30 cellular contexts compared by ENCODE assay signal in genomic region chr17:80677214-80677756, GRCh38.
DNase-seq lines count a peak whose midpoint lies in the region; ATAC-seq, FAIRE-seq and TF ChIP-seq lines count a peak whose summit lies in the region.
"Had no signal": no experiment of that assay in that cellular context is flagged by ENCODE, and none has a peak within 500 bp of the region (broad histone marks: within the 10 kb centered on the region; RNA-seq: fewer than 3 reads in every experiment).

No MANE protein-coding gene starts in this region.

- H3K4me1 ChIP-seq in HepG2 (ENCODE audit: insufficient read depth, low read length) (peaks cover 69% of the 10 kb centered on the region), right lobe of liver (peaks cover 0 to 8% (median 0%) of the 10 kb centered on the region in 4 donors), vagina (peaks cover 6% of the 10 kb centered on the region)
- H3K4me1 ChIP-seq: body of pancreas, gastrocnemius medialis, prostate gland, SJCRH30, uterus had no signal

- TF ChIP-seq POLR2A in HepG2 (IDR thresholded peaks at IDR 0.05; ENCODE audit: insufficient read depth in 1 of 2, low read depth in 2 of 2, low read length in 2 of 2): no peak
- no peak for TF ChIP-seq POLR2A in right lobe of liver (IDR thresholded peaks at IDR 0.05)
- TF ChIP-seq POLR2A in vagina (IDR thresholded peaks at IDR 0.05): no peak

- TF ChIP-seq EP300 in HepG2 (IDR thresholded peaks at IDR 0.05; ENCODE audit: low read depth in 2 of 2, low read length in 2 of 2) (peak in 1 of 2 experiments; percentile 41; a peak in 1 of 4 replicates), HepG2 (CRISPR knock-in tag; IDR thresholded peaks at IDR 0.05; ENCODE audit: borderline replicate concordance) (no peak)

- H3K36me3 ChIP-seq in HepG2 (replicated peaks in 1 of 2; ENCODE audit: control insufficient read depth in 1 of 2, insufficient read depth in 2 of 2, low read length in 2 of 2): peaks cover 0 to 1% of the 10 kb centered on the region in 2 experiments; a peak in 1 of 5 replicates
- no peaks in the 10 kb centered on the region for H3K36me3 ChIP-seq in right lobe of liver
- H3K36me3 ChIP-seq in vagina: no peaks in the 10 kb centered on the region
- H3K36me3 ChIP-seq: gastrocnemius medialis, prostate gland, sigmoid colon, SJCRH30, uterus had no signal

- peak; percentile 14; the same call in 1 of the 3 replicates for ATAC-seq in HepG2
- ATAC-seq in right lobe of liver: no peak
- ATAC-seq in stimulated activated memory B cell treated with anti-CD40 and anti-IgM and Interleukin-4, amounts not matched to agents 10 μg/mL and 1 μg/mL and 100 μg/mL, for 72 hours: no peak
- ATAC-seq: body of pancreas, gastrocnemius medialis, GM12878 had no signal

- no peaks in the 10 kb centered on the region for H3K9me3 Mint-ChIP-seq in T-helper 1 cell treated with Interleukin-12 subunit alpha and Interleukin-12 subunit beta and Interleukin-4 antibody, amounts not matched to agents 30 μg/mL and 1 μg/mL, for 36 hours
- H3K9me3 Mint-ChIP-seq in activated naive CD8-positive, alpha-beta T cell (ENCODE audit: low read depth): no peaks in the 10 kb centered on the region
- no peaks in the 10 kb centered on the region for H3K9me3 Mint-ChIP-seq in stimulated activated memory B cell treated with anti-CD40 and anti-IgM and Interleukin-4, amounts not matched to agents 10 μg/mL and 1 μg/mL and 100 μg/mL, for 72 hours
- H3K9me3 Mint-ChIP-seq: CD14-positive monocyte had no signal

- in situ Hi-C loops in HepG2 (cut with HindIII; ENCODE audit: extremely low pct_ligation_motif_present, low pct_unique_long_range_greater_than_20kb): no loop called here

- no peak overlapping the region for H3K9ac ChIP-seq in HepG2 (ENCODE audit: insufficient read depth, low read depth, low read length)

- no peak for TF ChIP-seq RAD21 in HepG2 (CRISPR knock-in tag; IDR thresholded peaks at IDR 0.05)

- intact Hi-C loops in HepG2 (cut with micrococcal nuclease; ENCODE audit: unreplicated experiment): no loop called here
- intact Hi-C loops in right lobe of liver (cut with DNase I): no loop called here
- intact Hi-C loops in vagina (cut with DNase I): no loop called here

- H4K20me1 ChIP-seq in HepG2 (ENCODE audit: insufficient read depth, low read length): no peaks in the 10 kb centered on the region; the same call in 1 of the 2 replicates

- H3K4me1 Mint-ChIP-seq in T-helper 1 cell treated with Interleukin-12 subunit alpha and Interleukin-12 subunit beta and Interleukin-4 antibody, amounts not matched to agents 30 μg/mL and 1 μg/mL, for 36 hours (ENCODE audit: low read depth): peaks cover 62% of the 10 kb centered on the region
- H3K4me1 Mint-ChIP-seq in activated naive CD8-positive, alpha-beta T cell (ENCODE audit: low read depth): peaks cover 62% of the 10 kb centered on the region
- peaks cover 47% of the 10 kb centered on the region for H3K4me1 Mint-ChIP-seq in stimulated activated memory B cell treated with anti-CD40 and anti-IgM and Interleukin-4, amounts not matched to agents 10 μg/mL and 1 μg/mL and 100 μg/mL, for 72 hours

- no TSS peak for BruUV-seq in HepG2 (replicated peaks; lab: Mats Ljungman, UMichigan)

- peak overlapping the region; percentile 25; the same call in 1 of the 2 replicates for H3K4me2 ChIP-seq in HepG2 (ENCODE audit: low read depth, low read length)

- no peak overlapping the region for H2AFZ ChIP-seq in HepG2 (ENCODE audit: low read length)

- H3K36me3 Mint-ChIP-seq in T-helper 1 cell treated with Interleukin-12 subunit alpha and Interleukin-12 subunit beta and Interleukin-4 antibody, amounts not matched to agents 30 μg/mL and 1 μg/mL, for 36 hours (ENCODE audit: low read depth): peaks cover 20% of the 10 kb centered on the region
- H3K36me3 Mint-ChIP-seq in activated naive CD8-positive, alpha-beta T cell: peaks cover 4% of the 10 kb centered on the region
- no peaks in the 10 kb centered on the region for H3K36me3 Mint-ChIP-seq in stimulated activated memory B cell treated with anti-CD40 and anti-IgM and Interleukin-4, amounts not matched to agents 10 μg/mL and 1 μg/mL and 100 μg/mL, for 72 hours

- H3K27ac ChIP-seq in HepG2 (ENCODE audit: extremely low read length, insufficient read depth, low read length): peak overlapping the region; percentile 37
- no peak overlapping the region for H3K27ac ChIP-seq in right lobe of liver
- H3K27ac ChIP-seq in vagina: no peak overlapping the region
- H3K27ac ChIP-seq: 22Rv1, body of pancreas, gastrocnemius medialis, HL-60, prostate gland, sigmoid colon, SJCRH30, uterus had no signal

- no peaks in the 10 kb centered on the region for H3K27me3 Mint-ChIP-seq in T-helper 1 cell treated with Interleukin-12 subunit alpha and Interleukin-12 subunit beta and Interleukin-4 antibody, amounts not matched to agents 30 μg/mL and 1 μg/mL, for 36 hours (ENCODE audit: low read depth)
- H3K27me3 Mint-ChIP-seq in activated naive CD8-positive, alpha-beta T cell: no peaks in the 10 kb centered on the region
- H3K27me3 Mint-ChIP-seq in stimulated activated memory B cell treated with anti-CD40 and anti-IgM and Interleukin-4, amounts not matched to agents 10 μg/mL and 1 μg/mL and 100 μg/mL, for 72 hours: no peaks in the 10 kb centered on the region

- H3K9me3 ChIP-seq in HepG2 (ENCODE audit: low read length): no peaks in the 10 kb centered on the region
- no peaks in the 10 kb centered on the region for H3K9me3 ChIP-seq in right lobe of liver
- H3K9me3 ChIP-seq in vagina: no peaks in the 10 kb centered on the region
- H3K9me3 ChIP-seq: body of pancreas, gastrocnemius medialis, prostate gland, sigmoid colon, SJCRH30, uterus had no signal

- POLR2A ChIA-PET in HepG2 (lab: Yijun Ruan, JAX): interaction anchor here (1.0 kb wide), 1 partner anchor 10 kb away, joined by 3 read pairs; no protein-coding TSS in a partner anchor

- TF ChIP-seq CTCF in HepG2 (CRISPR knock-in tag; IDR thresholded peaks at IDR 0.05): no peak
- TF ChIP-seq CTCF in right lobe of liver (IDR thresholded peaks at IDR 0.05): no peak
- TF ChIP-seq CTCF in vagina (IDR thresholded peaks at IDR 0.05): no peak

- FAIRE-seq in HepG2 (lab: Jason Lieb, UNC): no peak
- FAIRE-seq: D721Med, GM12878, H1 had no signal

- peak overlapping the region; percentile 95 for H3K27ac Mint-ChIP-seq in T-helper 1 cell treated with Interleukin-12 subunit alpha and Interleukin-12 subunit beta and Interleukin-4 antibody, amounts not matched to agents 30 μg/mL and 1 μg/mL, for 36 hours
- peak overlapping the region; percentile 23 for H3K27ac Mint-ChIP-seq in activated naive CD8-positive, alpha-beta T cell
- peak overlapping the region; percentile 17 for H3K27ac Mint-ChIP-seq in stimulated activated memory B cell treated with anti-CD40 and anti-IgM and Interleukin-4, amounts not matched to agents 10 μg/mL and 1 μg/mL and 100 μg/mL, for 72 hours

- H3K4me3 ChIP-seq in HepG2 (replicated peaks in 1 of 3; ENCODE audit: insufficient read depth in 1 of 3, low read depth in 2 of 3, low read length in 3 of 3) (no peak overlapping the region), right lobe of liver (no peak overlapping the region), vagina (no peak overlapping the region)
- H3K4me3 ChIP-seq: body of pancreas, gastrocnemius medialis, GM12878, prostate gland, sigmoid colon, SJCRH30, uterus had no signal

- H3K4me3 Mint-ChIP-seq in T-helper 1 cell treated with Interleukin-12 subunit alpha and Interleukin-12 subunit beta and Interleukin-4 antibody, amounts not matched to agents 30 μg/mL and 1 μg/mL, for 36 hours: peak overlapping the region; percentile 51
- peak overlapping the region; percentile 51 for H3K4me3 Mint-ChIP-seq in activated naive CD8-positive, alpha-beta T cell
- no peak overlapping the region for H3K4me3 Mint-ChIP-seq in stimulated activated memory B cell treated with anti-CD40 and anti-IgM and Interleukin-4, amounts not matched to agents 10 μg/mL and 1 μg/mL and 100 μg/mL, for 72 hours
- H3K4me3 Mint-ChIP-seq: CD14-positive monocyte had no signal

- CTCF ChIA-PET in HepG2 (lab: Yijun Ruan, JAX; ENCODE audit: low intra/inter-chr PET ratio, low total read pairs): no interaction called here

- H3K79me2 ChIP-seq in HepG2 (ENCODE audit: insufficient read depth, low read length): peaks cover 63% of the 10 kb centered on the region

- no peaks in the 10 kb centered on the region for H3K27me3 ChIP-seq in HepG2 (ENCODE audit: control insufficient read depth in 1 of 2, insufficient read depth in 2 of 2, low read length in 2 of 2)
- H3K27me3 ChIP-seq in right lobe of liver: no peaks in the 10 kb centered on the region
- no peaks in the 10 kb centered on the region for H3K27me3 ChIP-seq in vagina
- H3K27me3 ChIP-seq: body of pancreas, gastrocnemius medialis, sigmoid colon, SJCRH30, uterus had no signal

- DNase-seq in T-helper 1 cell (no peak), HepG2 (ENCODE audit: low spot score) (no peak), right lobe of liver (no peak), vagina (ENCODE audit: extremely low spot score in 2 of 2) (no peak), LoVo (ENCODE audit: low spot score) (no peak)
- DNase-seq: activated CD4-positive, alpha-beta T cell treated with anti-CD3 and anti-CD28 coated beads, Interleukin-2, amount 50 U/mL, for 1 hour; body of pancreas; cerebellar nuclear complex; EL; gastrocnemius medialis; Kasumi-1; MV-4-11; NCI-H1436 treated with DMSO at 0.1 percent for 48 hours; NCI-H446; NCI-H82; sigmoid colon; SJCRH30; stimulated activated CD4-positive, alpha-beta T cell treated with anti-CD3 and anti-CD28 coated beads, Interleukin-4, amount 100 ng/mL, for 4 hours; stimulated activated naive CD4-positive, alpha-beta T cell; uterus had no signal

- 49% methylated on average over 3 of the region's 3 CpGs for WGBS in HepG2 (ENCODE audit: low lambda C conversion rate)
- WGBS in right lobe of liver (ENCODE audit: insufficient coverage, low coverage, low lambda C conversion rate, missing lambda C conversion rate): 74% methylated on average over 3 of the region's 3 CpGs

TF ChIP-seq in HepG2, 621 proteins besides CTCF, POLR2A, EP300 and RAD21 (continues in another document):
- 0 out of 2 replicates have a peak, but pooled peaks have one; percentile 8 for TF ChIP-seq RCOR2 (CRISPR knock-in tag; IDR thresholded peaks at IDR 0.05)
- no peak for TF ChIP-seq ZNF556 (CRISPR knock-in tag; IDR thresholded peaks at IDR 0.05; ENCODE audit: borderline replicate concordance)
- peak; percentile 61 for TF ChIP-seq RBM22 (optimal IDR thresholded peaks at IDR 0.05; ENCODE audit: low read length)

Comparison
In these comparisons a context has a peak if more than half of its experiments do, and no peak if none do; other contexts are left out.
1. H3K27ac Mint-ChIP-seq: peak in every context shown above with its lines; median percentile 95 in T-helper 1 cell treated with Interleukin-12 subunit alpha and Interleukin-12 subunit beta and Interleukin-4 antibody, amounts not matched to agents 30 μg/mL and 1 μg/mL, for 36 hours; 23 in activated naive CD8-positive, alpha-beta T cell; 17 in stimulated activated memory B cell treated with anti-CD40 and anti-IgM and Interleukin-4, amounts not matched to agents 10 μg/mL and 1 μg/mL and 100 μg/mL, for 72 hours.